In the genomic region with DNA sequence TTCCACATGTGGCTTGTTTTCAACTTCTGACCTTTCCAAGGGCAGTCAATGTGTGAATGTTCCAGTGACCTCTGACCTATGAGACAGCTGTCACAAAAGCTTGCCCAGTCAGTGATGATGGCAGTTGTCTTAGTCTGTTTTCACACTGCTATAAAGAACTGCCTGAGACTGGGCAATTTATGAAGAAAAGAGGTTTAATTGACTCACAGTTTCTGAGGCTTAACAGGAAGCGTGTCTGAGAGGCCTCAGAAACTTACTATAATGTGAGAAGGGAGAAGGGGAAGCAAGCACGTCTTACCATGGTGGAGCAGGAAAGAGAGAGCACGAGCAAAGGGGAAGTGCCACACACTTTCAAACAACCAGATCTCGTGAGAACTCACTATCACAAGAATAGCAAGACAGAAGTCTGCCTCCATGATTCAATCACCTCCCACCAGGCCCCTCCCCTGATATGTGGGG, we compare ENCODE assay signal across 13 cellular contexts.
A peak's percentile ranks its signal among the peaks of the same experiment; 100 is the strongest.
DNase-seq lines count a peak whose midpoint lies in the region; ATAC-seq and TF ChIP-seq lines count a peak whose summit lies in the region.
"Had no signal": no experiment of that assay in that cellular context is flagged by ENCODE, and none has a peak within 500 bp of the region (broad histone marks: within the 10 kb centered on the region; RNA-seq: fewer than 3 reads in every experiment).

No MANE protein-coding gene starts in this region.

- H3K27ac Mint-ChIP-seq in nephron progenitor cell (peak overlapping the region; percentile 87), HFFc6 (no peak overlapping the region)
- H3K27ac Mint-ChIP-seq: activated CD8-positive, alpha-beta memory T cell treated with anti-CD3 and anti-CD28 coated beads, Interleukin-2, amount 10 ng/mL, durations not matched to agents 7 days and 5 days had no signal

- DNase-seq in NCI-H146 (lab: John Stamatoyannopoulos, UW) (peak; percentile 18), NCI-H146 treated with DMSO at 0.1 percent for 48 hours (lab: John Stamatoyannopoulos, UW; ENCODE audit: unreplicated experiment) (no peak), NOMO-1 treated with DMSO at 0.1 percent for 48 hours (lab: John Stamatoyannopoulos, UW; ENCODE audit: unreplicated experiment) (peak; percentile 79), nephron progenitor cell (no peak), NCI-H2227 (lab: John Stamatoyannopoulos, UW; ENCODE audit: unreplicated experiment) (no peak), islet precursor cell (no peak), HFFc6 (no peak)
- DNase-seq: activated CD8-positive, alpha-beta memory T cell treated with anti-CD3 and anti-CD28 coated beads, Interleukin-2, amount 10 ng/mL, durations not matched to agents 7 days and 5 days; MG63; SHP77 treated with DMSO at 0.1 percent for 48 hours; transverse colon had no signal

- peaks cover 20% of the 10 kb centered on the region for H3K4me1 Mint-ChIP-seq in nephron progenitor cell
- H3K4me1 Mint-ChIP-seq in HFFc6 (ENCODE audit: low read depth), result peaks cover 16% of the 10 kb centered on the region
- H3K4me1 Mint-ChIP-seq: activated CD8-positive, alpha-beta memory T cell treated with anti-CD3 and anti-CD28 coated beads, Interleukin-2, amount 10 ng/mL, durations not matched to agents 7 days and 5 days had no signal

- TF ChIP-seq CTCF in nephron progenitor cell (IDR thresholded peaks at IDR 0.05), result no peak
- TF ChIP-seq CTCF in HFFc6 (IDR thresholded peaks at IDR 0.05), result no peak

- H3K9me3 Mint-ChIP-seq in nephron progenitor cell, result peaks cover 4% of the 10 kb centered on the region
- no peaks in the 10 kb centered on the region for H3K9me3 Mint-ChIP-seq in HFFc6

- H3K36me3 Mint-ChIP-seq in nephron progenitor cell (ENCODE audit: low read depth), result no peaks in the 10 kb centered on the region
- no peaks in the 10 kb centered on the region for H3K36me3 Mint-ChIP-seq in HFFc6 (ENCODE audit: low read depth)
- H3K36me3 Mint-ChIP-seq: activated CD8-positive, alpha-beta memory T cell treated with anti-CD3 and anti-CD28 coated beads, Interleukin-2, amount 10 ng/mL, durations not matched to agents 7 days and 5 days had no signal

- peak; percentile 75 for ATAC-seq in HG02885 (IDR thresholded peaks at IDR 0.05; ENCODE audit: poor library complexity, unreplicated experiment)
- ATAC-seq: activated CD8-positive, alpha-beta memory T cell treated with anti-CD3 and anti-CD28 coated beads, Interleukin-2, amount 10 ng/mL, durations not matched to agents 7 days and 5 days; HCT116 had no signal

- H3K27me3 Mint-ChIP-seq in nephron progenitor cell (ENCODE audit: low read depth, poor library complexity) (no peaks in the 10 kb centered on the region), HFFc6 (ENCODE audit: insufficient read depth) (peaks cover 3% of the 10 kb centered on the region; the same call in 1 of the 2 replicates)

- H3K4me3 Mint-ChIP-seq in nephron progenitor cell (no peak overlapping the region), HFFc6 (no peak overlapping the region)
- H3K4me3 Mint-ChIP-seq: activated CD8-positive, alpha-beta memory T cell treated with anti-CD3 and anti-CD28 coated beads, Interleukin-2, amount 10 ng/mL, durations not matched to agents 7 days and 5 days had no signal

Comparison
In these comparisons a context has a peak if more than half of its experiments do, and no peak if none do; other contexts are left out.
1. DNase-seq: peak in NCI-H146 (single experiment) and NOMO-1 treated with DMSO at 0.1 percent for 48 hours (single experiment); none in NCI-H146 treated with DMSO at 0.1 percent for 48 hours (single experiment), nephron progenitor cell (single experiment), NCI-H2227 (single experiment), islet precursor cell (single experiment) and HFFc6 (single experiment).